In the genomic region with DNA sequence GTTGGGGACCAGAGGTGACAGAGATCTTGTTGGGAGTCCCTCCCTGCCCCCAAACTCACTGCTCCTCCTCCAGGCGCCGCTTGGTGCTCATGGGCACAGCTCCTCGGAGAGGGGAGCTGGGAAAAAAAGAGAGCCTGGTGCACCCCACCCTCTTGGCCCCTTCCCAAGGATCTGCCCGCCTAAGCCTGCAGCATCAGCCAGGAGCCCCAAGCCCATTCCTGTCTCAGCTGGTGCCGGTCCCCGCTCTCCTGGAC, we compare ENCODE assay signal across 8 cellular contexts. TPM values are rescaled to one million over a fixed set of nuclear protein-coding genes. Genes with fewer than 3 reads are reported as not detected.
DNase-seq lines count a peak whose midpoint lies in the region; ATAC-seq and TF ChIP-seq lines count a peak whose summit lies in the region.

No MANE protein-coding gene starts in this region.

- H3K27ac Mint-ChIP-seq in CD8-positive, alpha-beta T cell: peak overlapping the region; percentile 95
- peak overlapping the region; percentile 94 for H3K27ac Mint-ChIP-seq in activated CD8-positive, alpha-beta T cell treated with anti-CD3 and anti-CD28 coated beads, Interleukin-2, amount 10 ng/mL, durations not matched to agents 7 days and 5 days

- TF ChIP-seq CTCF in CD8-positive, alpha-beta T cell (IDR thresholded peaks at IDR 0.05): no peak
- TF ChIP-seq CTCF in fibroblast of the aortic adventitia (IDR thresholded peaks at IDR 0.05; ENCODE audit: insufficient read depth, low read length) (no peak), parathyroid adenoma (IDR thresholded peaks at IDR 0.05) (no peak)

- H3K4me2 ChIP-seq in parathyroid adenoma (ENCODE audit: low read length): peak overlapping the region; percentile 99

- no peak overlapping the region for H3K27ac ChIP-seq in CD8-positive, alpha-beta T cell (ENCODE audit: low read depth, low read length)
- peak overlapping the region; percentile 97 for H3K27ac ChIP-seq in parathyroid adenoma

- H3K36me3 Mint-ChIP-seq in CD8-positive, alpha-beta T cell: peaks cover 20% of the 10 kb centered on the region
- H3K36me3 Mint-ChIP-seq in activated CD8-positive, alpha-beta T cell treated with anti-CD3 and anti-CD28 coated beads, Interleukin-2, amount 10 ng/mL, durations not matched to agents 7 days and 5 days (ENCODE audit: low read depth): peaks cover 25% of the 10 kb centered on the region

- peaks cover under 1% of the 10 kb centered on the region for H3K27me3 ChIP-seq in CD8-positive, alpha-beta T cell (ENCODE audit: insufficient read depth, low read length)
- no peaks in the 10 kb centered on the region for H3K27me3 ChIP-seq in parathyroid adenoma (ENCODE audit: control insufficient read depth, insufficient read depth, low read length)

- H3K9me3 ChIP-seq in CD8-positive, alpha-beta T cell (ENCODE audit: low read length): no peaks in the 10 kb centered on the region
- H3K9me3 ChIP-seq in parathyroid adenoma (ENCODE audit: control insufficient read depth, low read length): no peaks in the 10 kb centered on the region

- peak overlapping the region; percentile 95 for H3K4me3 Mint-ChIP-seq in CD8-positive, alpha-beta T cell
- peak overlapping the region; percentile 85 for H3K4me3 Mint-ChIP-seq in activated CD8-positive, alpha-beta T cell treated with anti-CD3 and anti-CD28 coated beads, Interleukin-2, amount 10 ng/mL, durations not matched to agents 7 days and 5 days

- H3K27me3 Mint-ChIP-seq in CD8-positive, alpha-beta T cell (ENCODE audit: low read depth): peaks cover 2% of the 10 kb centered on the region
- peaks cover 6% of the 10 kb centered on the region for H3K27me3 Mint-ChIP-seq in activated CD8-positive, alpha-beta T cell treated with anti-CD3 and anti-CD28 coated beads, Interleukin-2, amount 10 ng/mL, durations not matched to agents 7 days and 5 days (ENCODE audit: low read depth)

- peak overlapping the region; percentile 54 for H3K9ac ChIP-seq in parathyroid adenoma

- no peaks in the 10 kb centered on the region for H3K9me3 Mint-ChIP-seq in CD8-positive, alpha-beta T cell
- H3K9me3 Mint-ChIP-seq in activated CD8-positive, alpha-beta T cell treated with anti-CD3 and anti-CD28 coated beads, Interleukin-2, amount 10 ng/mL, durations not matched to agents 7 days and 5 days (ENCODE audit: insufficient read depth): no peaks in the 10 kb centered on the region

- POLR2A ChIA-PET in CD8-positive, alpha-beta T cell (lab: Charles Lee): interaction anchor here (1.4 to 3.5 kb wide), 4 partner anchors 7 to 136 kb away, joined by 3 to 18 read pairs (median 4); no protein-coding TSS in a partner anchor
- POLR2A ChIA-PET in activated CD8-positive, alpha-beta T cell treated with anti-CD3 and anti-CD28 coated beads, Interleukin-2, amount 10 ng/mL, durations not matched to agents 7 days and 5 days (lab: Charles Lee): interaction anchor here (1.3 to 4.8 kb wide), 2 partner anchors 10 to 42 kb away, joined by 3 to 20 read pairs; partner anchors contain the start of gene IL32

- peak overlapping the region; percentile 98 for H2AFZ ChIP-seq in parathyroid adenoma

- peaks cover 65% of the 10 kb centered on the region for H3K4me1 ChIP-seq in CD8-positive, alpha-beta T cell (ENCODE audit: insufficient read depth, low read length)
- peaks cover 15% of the 10 kb centered on the region for H3K4me1 ChIP-seq in parathyroid adenoma

- H3K4me3 ChIP-seq in CD8-positive, alpha-beta T cell (ENCODE audit: low read depth, low read length): peak overlapping the region; percentile 90
- peak overlapping the region; percentile 82 for H3K4me3 ChIP-seq in fibroblast of the aortic adventitia (ENCODE audit: low read depth, low read length)
- peak overlapping the region; percentile 92 for H3K4me3 ChIP-seq in parathyroid adenoma (ENCODE audit: low read depth, low read length)

- intact Hi-C loops in CD8-positive, alpha-beta T cell (cut with DNase I, micrococcal nuclease): loop anchor here (5.0 kb wide), 4 partner anchors 56 to 479 kb away; partner anchors contain the start of genes CLUAP1 (in 1 of the 2), PAQR4 (in 1 of the 2), ZNF174 (in 1 of the 2) and ZSCAN32 (in 1 of the 2)

- H3K79me2 ChIP-seq in parathyroid adenoma: no peaks in the 10 kb centered on the region

- peak in 1 of 7 experiments; percentile 46 for DNase-seq in CD8-positive, alpha-beta T cell
- DNase-seq in HUDEP-2 (lab: John Stamatoyannopoulos, UW; ENCODE audit: unreplicated experiment in 76 of 76) (peak in 57 of 76 experiments; percentile 9 to 79 (median 54)), fibroblast of the aortic adventitia (ENCODE audit: low read depth) (peak; percentile 76), activated gamma-delta T cell (lab: John Stamatoyannopoulos, UW) (no peak)
- DNase-seq in activated CD8-positive, alpha-beta T cell treated with anti-CD3 and anti-CD28 coated beads, Interleukin-2, amount 10 ng/mL, durations not matched to agents 7 days and 5 days: no peak

- CTCF ChIA-PET in CD8-positive, alpha-beta T cell (lab: Charles Lee): interaction anchor here (0.8 to 2.4 kb wide), 6 partner anchors 8 to 106 kb away, joined by 4 to 10 read pairs (median 6); partner anchors contain the start of gene CLDN9
- CTCF ChIA-PET in activated CD8-positive, alpha-beta T cell treated with anti-CD3 and anti-CD28 coated beads, Interleukin-2, amount 10 ng/mL, durations not matched to agents 7 days and 5 days (lab: Charles Lee): interaction anchor here (0.8 to 7.2 kb wide), 7 partner anchors 8 to 135 kb away, joined by 3 to 105 read pairs (median 6); no protein-coding TSS in a partner anchor

- H3K4me1 Mint-ChIP-seq in CD8-positive, alpha-beta T cell (ENCODE audit: low read depth): peaks cover 50% of the 10 kb centered on the region
- H3K4me1 Mint-ChIP-seq in activated CD8-positive, alpha-beta T cell treated with anti-CD3 and anti-CD28 coated beads, Interleukin-2, amount 10 ng/mL, durations not matched to agents 7 days and 5 days (ENCODE audit: low read depth): peaks cover 55% of the 10 kb centered on the region

- peaks cover 16% of the 10 kb centered on the region for H3K36me3 ChIP-seq in CD8-positive, alpha-beta T cell (ENCODE audit: insufficient read depth, low read length)
- no peaks in the 10 kb centered on the region for H3K36me3 ChIP-seq in parathyroid adenoma (ENCODE audit: control insufficient read depth, insufficient read depth, low read length)

- no peak for ATAC-seq in CD8-positive, alpha-beta T cell
- no peak for ATAC-seq in activated CD8-positive, alpha-beta T cell treated with anti-CD3 and anti-CD28 coated beads, Interleukin-2, amount 10 ng/mL, durations not matched to agents 7 days and 5 days
- ATAC-seq in HG02759 (IDR thresholded peaks at IDR 0.05; ENCODE audit: unreplicated experiment) (no peak), GM18502 (IDR thresholded peaks at IDR 0.05; ENCODE audit: poor library complexity, unreplicated experiment) (no peak)

RNA-seq across cellular contexts. Expression of gene HCFC1R1, which starts 0.4 kb away (rescaled TPM):
- 1 to 10 TPM; 6.4 to 7.1 TPM for total RNA-seq in CD8-positive, alpha-beta T cell
- total RNA-seq in activated CD8-positive, alpha-beta T cell treated with anti-CD3 and anti-CD28 coated beads, Interleukin-2, amount 10 ng/mL, durations not matched to agents 7 days and 5 days: 10 to 100 TPM; 41.0 to 41.7 TPM
- total RNA-seq in fibroblast of the aortic adventitia (ENCODE audit: low replicate concordance): 40.6 and 45.6 TPM in 2 replicates

RNA-seq across cellular contexts. Expression of gene THOC6, which starts 0.5 kb away (rescaled TPM):
- 10 to 100 TPM; 13.1 to 14.0 TPM for total RNA-seq in CD8-positive, alpha-beta T cell
- 10 to 100 TPM; 57.4 to 57.9 TPM for total RNA-seq in activated CD8-positive, alpha-beta T cell treated with anti-CD3 and anti-CD28 coated beads, Interleukin-2, amount 10 ng/mL, durations not matched to agents 7 days and 5 days
- 16.3 and 30.2 TPM in 2 replicates for total RNA-seq in fibroblast of the aortic adventitia (ENCODE audit: low replicate concordance)

RNA-seq across cellular contexts. Expression of gene TNFRSF12A, which starts 3.2 kb away (rescaled TPM):
- total RNA-seq in CD8-positive, alpha-beta T cell: 1 to 10 TPM; 2.0 to 2.5 TPM
- total RNA-seq in activated CD8-positive, alpha-beta T cell treated with anti-CD3 and anti-CD28 coated beads, Interleukin-2, amount 10 ng/mL, durations not matched to agents 7 days and 5 days: 1 to 10 TPM; 4.2 to 4.7 TPM
- 26.7 and 124 TPM in 2 replicates for total RNA-seq in fibroblast of the aortic adventitia (ENCODE audit: low replicate concordance)

RNA-seq across cellular contexts. Expression of gene CLDN6, which starts 5.4 kb away (rescaled TPM):
- total RNA-seq in CD8-positive, alpha-beta T cell: not detected
- not detected for total RNA-seq in activated CD8-positive, alpha-beta T cell treated with anti-CD3 and anti-CD28 coated beads, Interleukin-2, amount 10 ng/mL, durations not matched to agents 7 days and 5 days
- total RNA-seq in fibroblast of the aortic adventitia (ENCODE audit: low replicate concordance): 1.1 TPM in 1 of 2 replicates, not detected in the other

RNA-seq across cellular contexts. Expression of gene CLDN9, which starts 10.6 kb away (rescaled TPM):
- total RNA-seq in CD8-positive, alpha-beta T cell: not detected
- under 1 TPM in 1 of 2 experiments, not detected in 1; 0.16 TPM for total RNA-seq in activated CD8-positive, alpha-beta T cell treated with anti-CD3 and anti-CD28 coated beads, Interleukin-2, amount 10 ng/mL, durations not matched to agents 7 days and 5 days
- not detected in 2 replicates for total RNA-seq in fibroblast of the aortic adventitia (ENCODE audit: low replicate concordance)

Comparison
In these comparisons a context has a peak if more than half of its experiments do, and no peak if none do; other contexts are left out.
1. DNase-seq: peak in HUDEP-2 (57 of 76) and fibroblast of the aortic adventitia (single experiment); none in activated CD8-positive, alpha-beta T cell treated with anti-CD3 and anti-CD28 coated beads, Interleukin-2, amount 10 ng/mL, durations not matched to agents 7 days and 5 days (single experiment) and activated gamma-delta T cell (single experiment).
2. Peak in every context shown above with its lines, with median percentiles within 50 percentile points of each other: H3K4me3 ChIP-seq.